In the genomic region with DNA sequence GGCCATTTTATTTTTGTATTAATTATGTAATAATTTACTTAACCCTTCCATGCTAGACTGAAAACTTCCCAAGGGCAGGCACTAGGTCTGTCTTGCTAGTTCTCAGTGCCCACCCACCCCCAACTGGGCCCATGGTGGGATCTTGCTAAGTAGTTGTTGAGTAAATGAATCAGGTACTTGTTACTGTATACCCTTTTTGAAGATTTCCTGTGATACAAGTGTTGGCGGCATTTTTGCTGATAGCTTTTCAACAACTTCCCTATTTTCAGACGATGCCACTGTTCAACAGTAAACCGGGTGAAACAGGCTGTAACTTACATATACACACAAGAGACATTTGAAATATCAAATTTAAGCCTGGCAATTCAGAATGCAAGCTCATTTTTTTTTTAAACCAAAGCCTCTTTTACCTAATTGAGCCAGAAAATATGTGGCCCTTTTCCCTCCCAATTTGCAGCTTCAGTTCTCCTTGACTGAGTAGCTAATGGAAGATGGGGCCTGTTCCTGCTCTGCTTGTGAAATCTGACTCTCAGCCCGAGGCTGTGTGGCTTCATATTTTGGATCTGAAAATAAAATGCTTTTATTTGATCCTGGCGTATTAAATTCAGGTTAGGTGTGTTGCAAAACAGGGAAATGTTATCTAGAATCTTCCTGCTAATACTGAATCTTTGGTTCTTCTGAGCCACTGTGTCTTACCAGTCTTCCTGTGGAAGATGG, we compare ENCODE assay signal across 27 cellular contexts.
DNase-seq lines count a peak whose midpoint lies in the region; ATAC-seq and TF ChIP-seq lines count a peak whose summit lies in the region.
"Had no signal": no experiment of that assay in that cellular context is flagged by ENCODE, and none has a peak within 500 bp of the region (broad histone marks: within the 10 kb centered on the region; RNA-seq: fewer than 3 reads in every experiment).

No MANE protein-coding gene starts in this region.

- H3F3A ChIP-seq in SU-DHL-6 (ENCODE audit: insufficient read depth) (no peaks in the 10 kb centered on the region), neural progenitor cell (ENCODE audit: low read depth) (peaks cover 2% of the 10 kb centered on the region)

- H3K9me2 ChIP-seq in SU-DHL-6 (replicated peaks; ENCODE audit: insufficient read depth, low read length) = no peaks in the 10 kb centered on the region
- H3K9me2 ChIP-seq: SK-N-SH had no signal

- H3K27ac Mint-ChIP-seq in CD14-positive monocyte (peak overlapping the region in 5 of 7 donors; percentile 12 to 79 (median 61)), naive B cell (peak overlapping the region in 4 of 6 donors; percentile 36 to 48 (median 38)), neural progenitor cell (no peak overlapping the region)
- H3K27ac Mint-ChIP-seq in CD4-positive, alpha-beta T cell = no peak overlapping the region
- H3K27ac Mint-ChIP-seq: activated CD4-positive, alpha-beta T cell treated with anti-CD3 and anti-CD28 coated beads for 36 hours; activated naive CD4-positive, alpha-beta T cell treated with anti-CD3 and anti-CD28 coated beads, Interleukin-2, amount 10 ng/mL, durations not matched to agents 7 days and 5 days; nephron had no signal

- H3K9me3 Mint-ChIP-seq in CD14-positive monocyte = peaks cover 0 to 12% (median 7%) of the 10 kb centered on the region in 7 donors
- peaks cover 0 to 11% (median 5%) of the 10 kb centered on the region in 7 donors for H3K9me3 Mint-ChIP-seq in naive B cell
- H3K9me3 Mint-ChIP-seq in neural progenitor cell = peaks cover 16% of the 10 kb centered on the region
- peaks cover 9% of the 10 kb centered on the region for H3K9me3 Mint-ChIP-seq in CD4-positive, alpha-beta T cell

- H3K4me1 Mint-ChIP-seq in CD14-positive monocyte = peaks cover 38% of the 10 kb centered on the region
- peaks cover 31 to 41% (median 37%) of the 10 kb centered on the region in 3 donors for H3K4me1 Mint-ChIP-seq in naive B cell
- peaks cover 15% of the 10 kb centered on the region for H3K4me1 Mint-ChIP-seq in neural progenitor cell
- H3K4me1 Mint-ChIP-seq in CD4-positive, alpha-beta T cell (ENCODE audit: low read depth) = peaks cover 6% of the 10 kb centered on the region

- H2AFZ ChIP-seq in SU-DHL-6 (ENCODE audit: low read depth, low read length, severe bottlenecking) = peak overlapping the region; percentile 23
- no peak overlapping the region for H2AFZ ChIP-seq in neural progenitor cell (replicated peaks)

- TF ChIP-seq CTCF in CD14-positive monocyte (IDR thresholded peaks at IDR 0.05) (no peak), SU-DHL-6 (IDR thresholded peaks at IDR 0.05; ENCODE audit: insufficient read depth, low read length, poor library complexity, severe bottlenecking) (no peak), neural progenitor cell (IDR thresholded peaks at IDR 0.05) (no peak)
- TF ChIP-seq CTCF in CD4-positive, alpha-beta T cell (IDR thresholded peaks at IDR 0.05) = no peak

- H3K27me3 Mint-ChIP-seq in CD14-positive monocyte (ENCODE audit: low read depth in 3 of 3) (no peaks in the 10 kb centered on the region), naive B cell (no peaks in the 10 kb centered on the region), neural progenitor cell (ENCODE audit: insufficient read depth, low read depth) (peaks cover 3% of the 10 kb centered on the region)
- H3K27me3 Mint-ChIP-seq in CD4-positive, alpha-beta T cell = no peaks in the 10 kb centered on the region
- H3K27me3 Mint-ChIP-seq: activated CD4-positive, alpha-beta T cell treated with anti-CD3 and anti-CD28 coated beads for 36 hours; activated naive CD4-positive, alpha-beta T cell treated with anti-CD3 and anti-CD28 coated beads, Interleukin-2, amount 10 ng/mL, durations not matched to agents 7 days and 5 days had no signal

- H3K27ac ChIP-seq in SU-DHL-6 (ENCODE audit: low read depth, low read length) (no peak overlapping the region), neural progenitor cell (no peak overlapping the region)
- H3K27ac ChIP-seq in CD4-positive, alpha-beta T cell (ENCODE audit: low read depth, low read length) = no peak overlapping the region
- H3K27ac ChIP-seq: C4-2B, cardiac muscle cell, upper lobe of right lung had no signal

- H3K36me3 Mint-ChIP-seq in CD14-positive monocyte = peaks cover 9 to 14% of the 10 kb centered on the region in 2 donors
- peaks cover 7 to 12% of the 10 kb centered on the region in 2 donors for H3K36me3 Mint-ChIP-seq in naive B cell
- H3K36me3 Mint-ChIP-seq in neural progenitor cell = peaks cover 5% of the 10 kb centered on the region
- H3K36me3 Mint-ChIP-seq in CD4-positive, alpha-beta T cell (ENCODE audit: low read depth) = peaks cover 31% of the 10 kb centered on the region

- CTCF ChIA-PET in CD4-positive, alpha-beta T cell (lab: Charles Lee) = no interaction called here

- H3K4me3 ChIP-seq in SU-DHL-6 (ENCODE audit: insufficient read depth, low read length, poor library complexity, severe bottlenecking) (no peak overlapping the region), neural progenitor cell (no peak overlapping the region)
- H3K4me3 ChIP-seq: cardiac muscle cell, HAP-1, upper lobe of right lung had no signal

- H3K4me2 ChIP-seq in SU-DHL-6 (ENCODE audit: low read depth, low read length, poor library complexity, severe bottlenecking) = peak overlapping the region; percentile 13
- no peak overlapping the region for H3K4me2 ChIP-seq in neural progenitor cell
- H3K4me2 ChIP-seq: SK-N-SH had no signal

- intact Hi-C loops in CD14-positive monocyte (cut with micrococcal nuclease) = no loop called here
- intact Hi-C loops in CD4-positive, alpha-beta T cell (cut with DNase I, micrococcal nuclease) = no loop called here

- POLR2A ChIA-PET in CD4-positive, alpha-beta T cell (lab: Charles Lee) = interaction anchor here (1.1 kb wide), 1 partner anchor 12 kb away, joined by 3 read pairs; no protein-coding TSS in a partner anchor

- H3K79me2 ChIP-seq in SU-DHL-6 (ENCODE audit: insufficient read depth, low read length) (no peaks in the 10 kb centered on the region), neural progenitor cell (ENCODE audit: low read depth) (no peaks in the 10 kb centered on the region)

- ATAC-seq in naive B cell (ENCODE audit: low read depth in 2 of 2) = peak; percentile 90 to 96
- ATAC-seq in CD4-positive, alpha-beta T cell (ENCODE audit: poor library complexity) = no peak
- ATAC-seq: activated CD4-positive, alpha-beta T cell treated with anti-CD3 and anti-CD28 coated beads for 36 hours; activated T-cell treated with anti-CD3 and anti-CD28 coated beads, Interleukin-2, amount 50 U/mL, for 4 hours; left lobe of liver; sciatic nerve; upper lobe of right lung had no signal

- no peaks in the 10 kb centered on the region for H3K27me3 ChIP-seq in SU-DHL-6 (ENCODE audit: low read length)
- no peaks in the 10 kb centered on the region for H3K27me3 ChIP-seq in neural progenitor cell
- H3K27me3 ChIP-seq in CD4-positive, alpha-beta T cell (ENCODE audit: control insufficient read depth, insufficient read depth, low read length) = no peaks in the 10 kb centered on the region
- H3K27me3 ChIP-seq: cardiac muscle cell, upper lobe of right lung had no signal

- no peak for DNase-seq in CD14-positive monocyte (ENCODE audit: low spot score)
- peak; percentile 81 for DNase-seq in MV-4-11 (lab: John Stamatoyannopoulos, UW)
- DNase-seq in naive B cell = peak; percentile 46
- no peak for DNase-seq in neural progenitor cell (ENCODE audit: low spot score)
- no peak for DNase-seq in CD4-positive, alpha-beta T cell
- no peak for DNase-seq in activated T-cell treated with anti-CD3 and anti-CD28 coated beads, Interleukin-2, amount 50 U/mL, for 1 hour
- no peak for DNase-seq in anterior cingulate cortex (lab: John Stamatoyannopoulos, UW)
- DNase-seq: activated CD4-positive, alpha-beta T cell treated with anti-CD3 and anti-CD28 coated beads for 36 hours; activated CD8-positive, alpha-beta memory T cell treated with anti-CD3 and anti-CD28 coated beads for 24 hours; activated naive CD4-positive, alpha-beta T cell treated with anti-CD3 and anti-CD28 coated beads, Interleukin-2, amount 10 ng/mL, durations not matched to agents 7 days and 5 days; activated T-cell treated with anti-CD3 and anti-CD28 coated beads, Interleukin-2, amount 50 U/mL, for 4 hours; amygdala; glutamatergic neuron; midbrain; NCI-H1092; NCI-H2081 treated with DMSO at 0.1 percent for 48 hours; NCI-H446; SK-N-SH; stimulated activated CD4-positive, alpha-beta T cell treated with anti-CD3 and anti-CD28 coated beads, Interleukin-15, amount 100 ng/mL, for 24 hours; upper lobe of right lung had no signal

- no peaks in the 10 kb centered on the region for H4K20me1 ChIP-seq in SU-DHL-6 (ENCODE audit: low read depth, low read length)
- H4K20me1 ChIP-seq in neural progenitor cell (ENCODE audit: low read depth) = no peaks in the 10 kb centered on the region

- H3K4me3 Mint-ChIP-seq in CD14-positive monocyte = no peak overlapping the region
- peak overlapping the region in 5 of 8 donors; percentile 21 to 66 (median 30) for H3K4me3 Mint-ChIP-seq in naive B cell
- no peak overlapping the region for H3K4me3 Mint-ChIP-seq in neural progenitor cell
- no peak overlapping the region for H3K4me3 Mint-ChIP-seq in CD4-positive, alpha-beta T cell
- H3K4me3 Mint-ChIP-seq: activated CD4-positive, alpha-beta T cell treated with anti-CD3 and anti-CD28 coated beads for 36 hours; activated naive CD4-positive, alpha-beta T cell treated with anti-CD3 and anti-CD28 coated beads, Interleukin-2, amount 10 ng/mL, durations not matched to agents 7 days and 5 days; activated T-cell treated with anti-CD3 and anti-CD28 coated beads, Interleukin-2, amount 50 U/mL, for 4 hours; nephron had no signal

- H3K9me3 ChIP-seq in SU-DHL-6 (ENCODE audit: insufficient read depth, low read length) = no peaks in the 10 kb centered on the region
- H3K9me3 ChIP-seq in neural progenitor cell (ENCODE audit: low read depth) = no peaks in the 10 kb centered on the region
- peaks cover 9% of the 10 kb centered on the region for H3K9me3 ChIP-seq in CD4-positive, alpha-beta T cell (ENCODE audit: control insufficient read depth, low read length)
- H3K9me3 ChIP-seq: HAP-1 had no signal

- H3K9ac ChIP-seq in SU-DHL-6 (ENCODE audit: low read length) = no peak overlapping the region
- no peak overlapping the region for H3K9ac ChIP-seq in neural progenitor cell
- H3K9ac ChIP-seq: SK-N-SH had no signal

- H3K4me1 ChIP-seq in neural progenitor cell = peaks cover 21% of the 10 kb centered on the region
- H3K4me1 ChIP-seq: HAP-1, upper lobe of right lung had no signal

- H3K36me3 ChIP-seq in SU-DHL-6 (ENCODE audit: low read length) (no peaks in the 10 kb centered on the region), neural progenitor cell (no peaks in the 10 kb centered on the region)
- H3K36me3 ChIP-seq: cardiac muscle cell, HAP-1, upper lobe of right lung had no signal

Comparison
In these comparisons a context has a peak if more than half of its experiments do, and no peak if none do; other contexts are left out.
1. DNase-seq: peak in MV-4-11 (single experiment) and naive B cell (single experiment); none in CD14-positive monocyte (single experiment), neural progenitor cell (single experiment), CD4-positive, alpha-beta T cell (0 of 10), activated T-cell treated with anti-CD3 and anti-CD28 coated beads, Interleukin-2, amount 50 U/mL, for 1 hour (single experiment) and anterior cingulate cortex (0 of 58).
2. H3K27ac Mint-ChIP-seq: peak in CD14-positive monocyte (5 of 7) and naive B cell (4 of 6); none in neural progenitor cell (single experiment) and CD4-positive, alpha-beta T cell (single experiment).
3. H3K4me3 Mint-ChIP-seq: peak in naive B cell (5 of 8); none in CD14-positive monocyte (0 of 2), neural progenitor cell (single experiment) and CD4-positive, alpha-beta T cell (single experiment).